Comparison of ENCODE assay signal across 1 cellular context in the genomic region with DNA sequence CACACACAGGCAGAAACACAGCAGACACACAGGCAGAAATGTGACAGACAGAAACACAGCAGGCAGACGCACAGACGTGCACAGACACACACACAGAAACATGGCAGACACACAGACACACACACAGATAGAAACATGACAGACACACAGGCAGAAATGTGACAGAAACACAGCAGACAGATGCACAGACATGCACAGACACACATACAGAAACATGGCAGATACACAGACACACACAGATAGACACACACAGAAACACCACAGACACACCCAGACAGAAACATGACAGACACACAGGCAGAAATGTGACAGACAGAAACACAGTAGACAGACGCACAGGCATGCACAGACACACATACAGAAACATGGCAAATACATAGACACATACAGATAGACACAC.
TF ChIP-seq lines count a peak whose summit lies in the region.

No MANE protein-coding gene starts in this region.

TF ChIP-seq in HEK293, 187 proteins besides CTCF, POLR2A, EP300 and RAD21:
- TF ChIP-seq ZFP69B (tag by site-specific recombination; IDR thresholded peaks at IDR 0.05) (no peak), ZBTB8A (tag by site-specific recombination; IDR thresholded peaks at IDR 0.05) (no peak), ZNF274 (IDR thresholded peaks at IDR 0.05; ENCODE audit: low read length) (no peak), ZNF274 (tag by site-specific recombination; IDR thresholded peaks at IDR 0.05; ENCODE audit: borderline replicate concordance) (no peak), ZFHX2 (tag by site-specific recombination; conservative IDR thresholded peaks at IDR 0.05) (no peak), ZNF248 (tag by site-specific recombination; IDR thresholded peaks at IDR 0.05) (0 out of 2 replicates have a peak, but pooled peaks have one; percentile 36), ZNF311 (tag by site-specific recombination; IDR thresholded peaks at IDR 0.05; ENCODE audit: borderline replicate concordance) (0 out of 2 replicates have a peak, but pooled peaks have one; percentile 8)
- TF ChIP-seq, protein P1, sequence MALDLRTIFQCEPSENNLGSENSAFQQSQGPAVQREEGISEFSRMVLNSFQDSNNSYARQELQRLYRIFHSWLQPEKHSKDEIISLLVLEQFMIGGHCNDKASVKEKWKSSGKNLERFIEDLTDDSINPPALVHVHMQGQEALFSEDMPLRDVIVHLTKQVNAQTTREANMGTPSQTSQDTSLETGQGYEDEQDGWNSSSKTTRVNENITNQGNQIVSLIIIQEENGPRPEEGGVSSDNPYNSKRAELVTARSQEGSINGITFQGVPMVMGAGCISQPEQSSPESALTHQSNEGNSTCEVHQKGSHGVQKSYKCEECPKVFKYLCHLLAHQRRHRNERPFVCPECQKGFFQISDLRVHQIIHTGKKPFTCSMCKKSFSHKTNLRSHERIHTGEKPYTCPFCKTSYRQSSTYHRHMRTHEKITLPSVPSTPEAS (tag by site-specific recombination; IDR thresholded peaks at IDR 0.05), result peak; percentile 65
- TF ChIP-seq, protein P2, sequence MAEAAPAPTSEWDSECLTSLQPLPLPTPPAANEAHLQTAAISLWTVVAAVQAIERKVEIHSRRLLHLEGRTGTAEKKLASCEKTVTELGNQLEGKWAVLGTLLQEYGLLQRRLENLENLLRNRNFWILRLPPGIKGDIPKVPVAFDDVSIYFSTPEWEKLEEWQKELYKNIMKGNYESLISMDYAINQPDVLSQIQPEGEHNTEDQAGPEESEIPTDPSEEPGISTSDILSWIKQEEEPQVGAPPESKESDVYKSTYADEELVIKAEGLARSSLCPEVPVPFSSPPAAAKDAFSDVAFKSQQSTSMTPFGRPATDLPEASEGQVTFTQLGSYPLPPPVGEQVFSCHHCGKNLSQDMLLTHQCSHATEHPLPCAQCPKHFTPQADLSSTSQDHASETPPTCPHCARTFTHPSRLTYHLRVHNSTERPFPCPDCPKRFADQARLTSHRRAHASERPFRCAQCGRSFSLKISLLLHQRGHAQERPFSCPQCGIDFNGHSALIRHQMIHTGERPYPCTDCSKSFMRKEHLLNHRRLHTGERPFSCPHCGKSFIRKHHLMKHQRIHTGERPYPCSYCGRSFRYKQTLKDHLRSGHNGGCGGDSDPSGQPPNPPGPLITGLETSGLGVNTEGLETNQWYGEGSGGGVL (tag by site-specific recombination; IDR thresholded peaks at IDR 0.05), result no peak
- TF ChIP-seq, protein P3, sequence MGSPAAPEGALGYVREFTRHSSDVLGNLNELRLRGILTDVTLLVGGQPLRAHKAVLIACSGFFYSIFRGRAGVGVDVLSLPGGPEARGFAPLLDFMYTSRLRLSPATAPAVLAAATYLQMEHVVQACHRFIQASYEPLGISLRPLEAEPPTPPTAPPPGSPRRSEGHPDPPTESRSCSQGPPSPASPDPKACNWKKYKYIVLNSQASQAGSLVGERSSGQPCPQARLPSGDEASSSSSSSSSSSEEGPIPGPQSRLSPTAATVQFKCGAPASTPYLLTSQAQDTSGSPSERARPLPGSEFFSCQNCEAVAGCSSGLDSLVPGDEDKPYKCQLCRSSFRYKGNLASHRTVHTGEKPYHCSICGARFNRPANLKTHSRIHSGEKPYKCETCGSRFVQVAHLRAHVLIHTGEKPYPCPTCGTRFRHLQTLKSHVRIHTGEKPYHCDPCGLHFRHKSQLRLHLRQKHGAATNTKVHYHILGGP (tag by site-specific recombination; IDR thresholded peaks at IDR 0.05), result peak; percentile 44; the same call in 1 of the 2 replicates
